Comparison of ENCODE assay signal across 12 cellular contexts in the genomic region with DNA sequence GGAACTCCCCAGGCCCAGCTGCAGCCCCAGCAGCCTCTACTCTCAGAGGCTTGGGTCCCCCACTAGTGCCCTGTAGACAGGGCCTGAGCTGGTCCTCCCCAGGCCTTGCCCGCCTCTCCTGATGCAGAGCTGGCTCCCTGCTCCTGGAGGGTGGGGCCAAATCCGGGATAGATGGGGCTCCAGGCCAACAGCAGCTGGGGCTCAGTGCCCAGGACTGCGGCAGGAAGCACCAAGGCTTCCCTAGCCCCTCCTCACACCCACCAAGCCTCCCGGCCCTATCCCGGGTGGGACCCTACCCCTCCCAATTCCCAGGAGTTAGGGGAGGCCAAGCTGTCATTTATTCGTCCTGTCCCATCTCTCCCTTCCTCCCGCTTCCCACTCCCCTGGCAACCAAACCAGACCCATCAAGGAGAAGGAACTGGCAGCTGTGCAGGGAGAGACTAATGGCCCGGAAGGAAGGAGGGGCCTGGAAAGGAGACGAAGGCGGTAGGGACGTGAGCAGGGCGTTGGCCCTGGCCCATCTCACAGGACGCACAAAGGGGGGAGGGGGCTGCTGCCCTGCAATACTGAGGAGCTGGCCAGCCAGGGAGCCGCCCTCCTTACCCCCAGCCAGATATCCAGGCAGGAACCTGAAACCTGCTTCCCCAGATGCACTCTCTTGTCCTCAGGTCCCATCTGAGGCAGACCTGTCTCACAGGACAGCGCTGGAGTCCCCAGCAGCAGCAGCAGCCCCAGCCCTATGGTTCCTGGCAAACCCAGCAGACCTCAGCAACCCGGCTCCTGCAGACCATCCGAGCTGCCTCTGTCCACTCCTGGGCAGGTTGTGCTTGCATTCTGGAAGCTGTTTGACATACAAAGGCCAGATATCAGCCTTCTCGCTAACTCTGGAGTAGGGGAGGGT. TPM values are rescaled to one million over a fixed set of nuclear protein-coding genes. Genes with fewer than 3 reads are reported as not detected.
DNase-seq lines count a peak whose midpoint lies in the region; ATAC-seq and TF ChIP-seq lines count a peak whose summit lies in the region.
"Had no signal": no experiment of that assay in that cellular context is flagged by ENCODE, and none has a peak within 500 bp of the region (broad histone marks: within the 10 kb centered on the region; RNA-seq: fewer than 3 reads in every experiment).

No MANE protein-coding gene starts in this region.

- H3K4me1 ChIP-seq in fibroblast of lung (ENCODE audit: control insufficient read depth, extremely low read depth, insufficient read depth, low read length), result no peaks in the 10 kb centered on the region

- no peak overlapping the region for H3K27ac ChIP-seq in fibroblast of lung (ENCODE audit: insufficient read depth, low read length)
- H3K27ac ChIP-seq: SK-N-MC had no signal

- peak; percentile 71 for ATAC-seq in omental fat pad (ENCODE audit: low FRiP score)
- ATAC-seq in activated naive CD4-positive, alpha-beta T cell treated with anti-CD3 and anti-CD28 coated beads, Interleukin-2, amount 50 U/mL, for 72 hours, result no peak
- no peak for ATAC-seq in GM19463 (IDR thresholded peaks at IDR 0.05; ENCODE audit: unreplicated experiment)
- ATAC-seq: activated CD8-positive, alpha-beta T cell treated with anti-CD3 and anti-CD28 coated beads, Interleukin-2, amount 10 ng/mL, durations not matched to agents 7 days and 5 days; stimulated activated naive CD8-positive, alpha-beta T cell treated with anti-CD3 and anti-CD28 coated beads, Interleukin-15, amount 100 ng/mL, for 72 hours had no signal

- no peaks in the 10 kb centered on the region for H3K79me2 ChIP-seq in fibroblast of lung (ENCODE audit: control insufficient read depth, insufficient read depth, low read length)

- no peaks in the 10 kb centered on the region for H3K9me3 ChIP-seq in fibroblast of lung (ENCODE audit: control insufficient read depth, insufficient read depth, low read depth, low read length)

- H3K36me3 ChIP-seq in fibroblast of lung (ENCODE audit: control insufficient read depth, insufficient read depth, low read length), result no peaks in the 10 kb centered on the region

- H3K27ac Mint-ChIP-seq in activated naive CD4-positive, alpha-beta T cell treated with anti-CD3 and anti-CD28 coated beads, Interleukin-2, amount 50 U/mL, for 72 hours, result no peak overlapping the region
- H3K27ac Mint-ChIP-seq: activated CD8-positive, alpha-beta T cell treated with anti-CD3 and anti-CD28 coated beads, Interleukin-2, amount 10 ng/mL, durations not matched to agents 7 days and 5 days; stimulated activated naive CD8-positive, alpha-beta T cell treated with anti-CD3 and anti-CD28 coated beads, Interleukin-15, amount 100 ng/mL, for 72 hours had no signal

- H4K20me1 ChIP-seq in fibroblast of lung (ENCODE audit: control insufficient read depth, extremely low read depth, insufficient read depth, low read length), result no peaks in the 10 kb centered on the region

- peaks cover 24% of the 10 kb centered on the region for H3K27me3 ChIP-seq in fibroblast of lung (ENCODE audit: control insufficient read depth, insufficient read depth, low read length)

- no peak overlapping the region for H3K9ac ChIP-seq in fibroblast of lung (ENCODE audit: insufficient read depth, low read length)

- TF ChIP-seq CTCF in GM10266 (IDR thresholded peaks at IDR 0.05; ENCODE audit: control insufficient read depth, insufficient read depth, low read depth, missing control alignments), result no peak
- TF ChIP-seq CTCF in fibroblast of lung (conservative IDR thresholded peaks at IDR 0.05 in 1 of 2, IDR thresholded peaks at IDR 0.05 in 1 of 2; ENCODE audit: low read depth in 1 of 2, low read length in 2 of 2), result no peak
- no peak for TF ChIP-seq CTCF in omental fat pad (IDR thresholded peaks at IDR 0.05)

- no peak overlapping the region for H3K4me2 ChIP-seq in fibroblast of lung (ENCODE audit: extremely low read depth, insufficient read depth, low read length)

- no peak overlapping the region for H3K4me3 ChIP-seq in fibroblast of lung (replicated peaks in 1 of 4; ENCODE audit: control extremely low read depth in 1 of 4, insufficient read depth in 1 of 4, low read depth in 3 of 4, low read length in 4 of 4)
- H3K4me3 ChIP-seq: SK-N-MC had no signal

- no peaks in the 10 kb centered on the region for H3K9me3 Mint-ChIP-seq in activated naive CD4-positive, alpha-beta T cell treated with anti-CD3 and anti-CD28 coated beads, Interleukin-2, amount 50 U/mL, for 72 hours
- H3K9me3 Mint-ChIP-seq: stimulated activated naive CD8-positive, alpha-beta T cell treated with anti-CD3 and anti-CD28 coated beads, Interleukin-15, amount 100 ng/mL, for 72 hours had no signal

- no peaks in the 10 kb centered on the region for H3K36me3 Mint-ChIP-seq in activated naive CD4-positive, alpha-beta T cell treated with anti-CD3 and anti-CD28 coated beads, Interleukin-2, amount 50 U/mL, for 72 hours

- H2AFZ ChIP-seq in fibroblast of lung (ENCODE audit: low read length), result peak overlapping the region; percentile 4

- DNase-seq in GM10266 (ENCODE audit: extremely low spot score) (peak; percentile 13), NCI-H446 (lab: John Stamatoyannopoulos, UW) (peak; percentile 97 to 99), fibroblast of lung (ENCODE audit: low read depth in 2 of 2) (peak in 1 of 2 donors; percentile 27), omental fat pad (ENCODE audit: low spot score) (no peak), mucosa of gallbladder (ENCODE audit: low spot score) (no peak), COLO668 (lab: John Stamatoyannopoulos, UW; ENCODE audit: unreplicated experiment) (no peak)
- DNase-seq in activated naive CD4-positive, alpha-beta T cell treated with anti-CD3 and anti-CD28 coated beads, Interleukin-2, amount 50 U/mL, for 72 hours (ENCODE audit: low spot score in 2 of 2), result no peak
- DNase-seq: activated CD8-positive, alpha-beta T cell treated with anti-CD3 and anti-CD28 coated beads, Interleukin-2, amount 10 ng/mL, durations not matched to agents 7 days and 5 days; stimulated activated naive CD8-positive, alpha-beta T cell treated with anti-CD3 and anti-CD28 coated beads, Interleukin-15, amount 100 ng/mL, for 72 hours had no signal

RNA-seq across cellular contexts. Expression of gene PRPH, which starts 1.6 kb away (rescaled TPM):
- total RNA-seq in fibroblast of lung (0.26 and 0.50 TPM in 2 replicates), omental fat pad (1 to 10 TPM; 1.3 to 4.4 (median 2.7) TPM), mucosa of gallbladder (6.3 TPM)
- 0.06 and 0.49 TPM in 2 replicates for polyA plus RNA-seq in fibroblast of lung
- 0.75 TPM in 1 of 2 replicates, not detected in the other for polyA plus RNA-seq in fibroblast of lung (2012)
- polyA minus RNA-seq in fibroblast of lung (ENCODE audit: low replicate concordance), result 0.70 TPM in 1 of 2 replicates, not detected in the other
- total RNA-seq in activated naive CD4-positive, alpha-beta T cell treated with anti-CD3 and anti-CD28 coated beads, Interleukin-2, amount 50 U/mL, for 72 hours, result not detected
- total RNA-seq: activated CD8-positive, alpha-beta T cell treated with anti-CD3 and anti-CD28 coated beads, Interleukin-2, amount 10 ng/mL, durations not matched to agents 7 days and 5 days; mononuclear cell had no signal

RNA-seq across cellular contexts. Expression of gene TUBA1C, which starts 28.4 kb away (rescaled TPM):
- total RNA-seq in fibroblast of lung (121 and 164 TPM in 2 replicates), omental fat pad (100 to 1,000 TPM in 3 of 4 donors, 10 to 100 TPM in 1; 67.8 to 649 (median 241) TPM), mucosa of gallbladder (99.4 TPM)
- polyA plus RNA-seq in fibroblast of lung, result 1,111 and 2,663 TPM in 2 replicates
- 412 and 839 TPM in 2 replicates for polyA plus RNA-seq in fibroblast of lung (2012)
- 1,833 and 3,318 TPM in 2 replicates for polyA minus RNA-seq in fibroblast of lung (ENCODE audit: low replicate concordance)
- 100 to 1,000 TPM; 260 to 263 TPM for total RNA-seq in activated naive CD4-positive, alpha-beta T cell treated with anti-CD3 and anti-CD28 coated beads, Interleukin-2, amount 50 U/mL, for 72 hours

RNA-seq across cellular contexts. Expression of gene TROAP, which starts 29.7 kb away (rescaled TPM):
- total RNA-seq in fibroblast of lung (0.51 and 6.3 TPM in 2 replicates), omental fat pad (1 to 10 TPM in 1 of 4 donors, under 1 TPM in 1, not detected in 2; 0.37 to 1.6 TPM), mucosa of gallbladder (2.0 TPM)
- polyA plus RNA-seq in fibroblast of lung, result 4.8 and 22.4 TPM in 2 replicates
- 8.0 and 26.6 TPM in 2 replicates for polyA plus RNA-seq in fibroblast of lung (2012)
- 20.1 and 62.8 TPM in 2 replicates for polyA minus RNA-seq in fibroblast of lung (ENCODE audit: low replicate concordance)
- 100 to 1,000 TPM in 1 of 2 donors, 10 to 100 TPM in 1; 67.4 to 134 TPM for total RNA-seq in activated naive CD4-positive, alpha-beta T cell treated with anti-CD3 and anti-CD28 coated beads, Interleukin-2, amount 50 U/mL, for 72 hours

RNA-seq across cellular contexts. Expression of gene C1QL4, which starts 43.7 kb away (rescaled TPM):
- total RNA-seq in fibroblast of lung, result 0.17 TPM in 1 of 2 replicates, not detected in the other
- 0.10 TPM in 1 of 2 replicates, not detected in the other for polyA plus RNA-seq in fibroblast of lung
- polyA plus RNA-seq in fibroblast of lung (2012), result 0.08 and 0.56 TPM in 2 replicates
- polyA minus RNA-seq in fibroblast of lung (ENCODE audit: low replicate concordance), result not detected in 2 replicates
- total RNA-seq in omental fat pad, result 1 to 10 TPM in 1 of 4 donors, under 1 TPM in 1, not detected in 2; 0.65 to 1.1 TPM
- total RNA-seq in mucosa of gallbladder, result 0.12 TPM
- not detected for total RNA-seq in activated naive CD4-positive, alpha-beta T cell treated with anti-CD3 and anti-CD28 coated beads, Interleukin-2, amount 50 U/mL, for 72 hours
- total RNA-seq: activated CD8-positive, alpha-beta T cell treated with anti-CD3 and anti-CD28 coated beads, Interleukin-2, amount 10 ng/mL, durations not matched to agents 7 days and 5 days had no signal

RNA-seq across cellular contexts. Expression of gene DNAJC22, which starts 53.4 kb away (rescaled TPM):
- total RNA-seq in fibroblast of lung, result 4.6 and 4.8 TPM in 2 replicates
- 2.4 and 5.7 TPM in 2 replicates for polyA plus RNA-seq in fibroblast of lung
- polyA plus RNA-seq in fibroblast of lung (2012), result 2.5 and 4.6 TPM in 2 replicates
- 2.1 and 8.0 TPM in 2 replicates for polyA minus RNA-seq in fibroblast of lung (ENCODE audit: low replicate concordance)
- 1 to 10 TPM in 3 of 4 donors, not detected in 1; 1.8 to 9.2 (median 3.0) TPM for total RNA-seq in omental fat pad
- 73.7 TPM for total RNA-seq in mucosa of gallbladder
- under 1 TPM; 0.06 to 0.11 TPM for total RNA-seq in activated naive CD4-positive, alpha-beta T cell treated with anti-CD3 and anti-CD28 coated beads, Interleukin-2, amount 50 U/mL, for 72 hours
- total RNA-seq: mononuclear cell had no signal

Comparison
In these comparisons a context has a peak if more than half of its experiments do, and no peak if none do; other contexts are left out.
1. DNase-seq: peak in GM10266 (single experiment) and NCI-H446 (2 of 2); none in omental fat pad (single experiment), mucosa of gallbladder (single experiment), COLO668 (single experiment) and activated naive CD4-positive, alpha-beta T cell treated with anti-CD3 and anti-CD28 coated beads, Interleukin-2, amount 50 U/mL, for 72 hours (0 of 2).